Comparison of ENCODE assay signal across 8 cellular contexts in genomic region chr3:65436580-65436979, GRCh38.
DNase-seq lines count a peak whose midpoint lies in the region; ATAC-seq and TF ChIP-seq lines count a peak whose summit lies in the region.

No MANE protein-coding gene starts in this region.

- H3K27ac ChIP-seq in VCaP = no peak overlapping the region
- H3K27ac ChIP-seq in right lobe of liver = no peak overlapping the region

- H3K4me1 Mint-ChIP-seq in Caco-2 (ENCODE audit: low read depth, unreplicated experiment) = no peaks in the 10 kb centered on the region

- H3K27ac Mint-ChIP-seq in Caco-2 (ENCODE audit: unreplicated experiment) = no peak overlapping the region

- peak; percentile 30 to 55 for TF ChIP-seq CTCF in Caco-2 (IDR thresholded peaks at IDR 0.05; ENCODE audit: insufficient read depth in 1 of 2, low read depth in 1 of 2, low read length in 1 of 2, severe bottlenecking in 1 of 2, unreplicated experiment in 1 of 2)
- peak; percentile 86 for TF ChIP-seq CTCF in VCaP (conservative IDR thresholded peaks at IDR 0.05)
- peak in 3 of 4 donors; percentile 14 to 31 (median 22) for TF ChIP-seq CTCF in right lobe of liver (IDR thresholded peaks at IDR 0.05)

- no peak overlapping the region for H3K4me3 ChIP-seq in Caco-2 (ENCODE audit: low read depth, low read length)
- no peak overlapping the region for H3K4me3 ChIP-seq in right lobe of liver

- H3K9me3 Mint-ChIP-seq in Caco-2 (ENCODE audit: unreplicated experiment) = no peaks in the 10 kb centered on the region

- POLR2A ChIA-PET in Caco-2 (lab: Charles Lee) = interaction anchor here (0.6 kb wide), 1 partner anchor 242 kb away, joined by 5 read pairs; no protein-coding TSS in a partner anchor

- 20% methylated on average over 1 of the region's 1 CpG for WGBS in right lobe of liver (ENCODE audit: insufficient coverage, low coverage, low lambda C conversion rate, missing lambda C conversion rate)

- no peak overlapping the region for H3K4me3 Mint-ChIP-seq in Caco-2 (ENCODE audit: unreplicated experiment)

- no TSS peak for BruUV-seq in Caco-2 (replicated peaks; lab: Mats Ljungman, UMichigan)

- peaks cover 26% of the 10 kb centered on the region for H3K36me3 Mint-ChIP-seq in Caco-2 (ENCODE audit: insufficient read depth, unreplicated experiment)

- ATAC-seq in right lobe of liver = peak in 1 of 4 donors; percentile 32
- no peak for ATAC-seq in HG03469 (IDR thresholded peaks at IDR 0.05; ENCODE audit: unreplicated experiment)
- no peak for ATAC-seq in HG03097 (IDR thresholded peaks at IDR 0.05; ENCODE audit: low FRiP score, unreplicated experiment)

- peak in 1 of 2 experiments; percentile 21 for DNase-seq in Caco-2
- DNase-seq in HT-29 (ENCODE audit: low spot score) = peak; percentile 5
- DNase-seq in right lobe of liver = no peak
- DNase-seq in NCI-H1436 (lab: John Stamatoyannopoulos, UW) = no peak
- no peak for DNase-seq in activated effector memory CD4-positive, alpha-beta T cell treated with Interleukin-2 at 50 U/mL for 16 hours

- H3K27me3 ChIP-seq in Caco-2 (replicated peaks; ENCODE audit: control insufficient read depth, insufficient read depth, low read length) (no peaks in the 10 kb centered on the region), right lobe of liver (no peaks in the 10 kb centered on the region)

- intact Hi-C loops in Caco-2 (cut with micrococcal nuclease; ENCODE audit: unreplicated experiment) = loop anchor here (1.0 to 5.0 kb wide), 4 partner anchors 316 to 903 kb away; partner anchors contain the start of gene ADAMTS9
- intact Hi-C loops in right lobe of liver (cut with DNase I) = loop anchor here in 1 of 2 donors (10.0 kb wide), 1 partner anchor 308 kb away; no protein-coding TSS in a partner anchor

- TF ChIP-seq POLR2A in right lobe of liver (IDR thresholded peaks at IDR 0.05) = no peak

- H3K9me3 ChIP-seq in Caco-2 = no peaks in the 10 kb centered on the region
- no peaks in the 10 kb centered on the region for H3K9me3 ChIP-seq in right lobe of liver

- CTCF ChIA-PET in Caco-2 (lab: Charles Lee) = interaction anchor here (0.6 kb wide), 2 partner anchors 766 to 1398 kb away, joined by 3 to 5 read pairs; no protein-coding TSS in a partner anchor

- no peaks in the 10 kb centered on the region for H3K27me3 Mint-ChIP-seq in Caco-2 (ENCODE audit: insufficient read depth, unreplicated experiment)

- H3K4me1 ChIP-seq in Caco-2 (no peaks in the 10 kb centered on the region), right lobe of liver (no peaks in the 10 kb centered on the region)

- H3K36me3 ChIP-seq in Caco-2 (ENCODE audit: control insufficient read depth, insufficient read depth, low read length) = no peaks in the 10 kb centered on the region
- peaks cover 0 to 20% (median 2%) of the 10 kb centered on the region in 4 donors for H3K36me3 ChIP-seq in right lobe of liver

Comparison
In these comparisons a context has a peak if more than half of its experiments do, and no peak if none do; other contexts are left out.
1. CTCF ChIP-seq: peak in every context shown above with its lines; median percentile 86 in VCaP; 42 in Caco-2; 22 in right lobe of liver.